Comparison of ENCODE assay signal across 29 cellular contexts in the genomic region with DNA sequence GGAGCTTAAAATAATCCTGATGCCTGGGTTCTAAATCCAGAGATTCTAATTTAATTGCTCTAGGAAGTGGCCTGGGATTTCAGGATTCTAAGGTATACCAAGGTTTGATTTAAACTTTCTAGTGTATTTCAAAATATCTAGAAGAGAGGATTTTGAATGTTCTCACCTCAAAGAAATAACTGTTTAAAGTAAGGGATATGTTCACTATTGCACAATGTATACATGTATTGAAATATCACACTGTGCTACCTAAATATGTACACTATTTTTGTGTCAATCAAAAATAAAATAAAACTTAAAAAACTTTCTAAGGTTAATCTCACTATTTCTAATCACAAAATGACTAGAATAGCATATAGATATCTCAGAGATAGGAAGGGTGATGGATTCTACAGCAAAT. TPM values are rescaled to one million over a fixed set of nuclear protein-coding genes. Genes with fewer than 3 reads are reported as not detected.
DNase-seq lines count a peak whose midpoint lies in the region; ATAC-seq, FAIRE-seq and TF ChIP-seq lines count a peak whose summit lies in the region.
"Had no signal": no experiment of that assay in that cellular context is flagged by ENCODE, and none has a peak within 500 bp of the region (broad histone marks: within the 10 kb centered on the region; RNA-seq: fewer than 3 reads in every experiment).

No MANE protein-coding gene starts in this region.

- H3K27me3 ChIP-seq in OCI-LY3 (ENCODE audit: low read depth, low read length) = peaks cover 7% of the 10 kb centered on the region
- no peaks in the 10 kb centered on the region for H3K27me3 ChIP-seq in astrocyte (ENCODE audit: insufficient read depth, low read length)
- H3K27me3 ChIP-seq in mesendoderm (ENCODE audit: insufficient read depth, low read length, poor library complexity) = no peaks in the 10 kb centered on the region

- DNase-seq in activated CD8-positive, alpha-beta memory T cell treated with anti-CD3 and anti-CD28 coated beads, Interleukin-2, amount 10 ng/mL, durations not matched to agents 7 days and 5 days = no peak
- no peak for DNase-seq in activated CD8-positive, alpha-beta memory T cell treated with anti-CD3 and anti-CD28 coated beads, Interleukin-2, amount 50 U/mL, for 48 hours
- DNase-seq in astrocyte (ENCODE audit: low read depth) (no peak), mesendoderm (no peak), NCI-H146 treated with DMSO at 0.1 percent for 48 hours (lab: John Stamatoyannopoulos, UW; ENCODE audit: unreplicated experiment) (no peak), SW480 (ENCODE audit: low spot score) (no peak)
- DNase-seq: CD8-positive, alpha-beta T cell; DMS 273 treated with DMSO at 0.1 percent for 48 hours; DMS79; EL; GDM1; H9; NCI-H1092; NCI-H1417 treated with DMSO at 0.1 percent for 48 hours; NCI-H187; NCI-H2081 treated with DMSO at 0.1 percent for 48 hours; NCI-H446; NCI-H524 treated with DMSO at 0.1 percent for 48 hours; NCI-H774; RPMI8226; SHP77 had no signal

- H2AK5ac ChIP-seq in mesendoderm (ENCODE audit: low read length) = no peak overlapping the region

- FAIRE-seq in astrocyte (lab: Jason Lieb, UNC) = no peak
- FAIRE-seq: A204.1, GM12878 had no signal

- H3K79me1 ChIP-seq in mesendoderm (ENCODE audit: low read length) = no peaks in the 10 kb centered on the region

- H3K27ac Mint-ChIP-seq in activated CD8-positive, alpha-beta memory T cell treated with anti-CD3 and anti-CD28 coated beads, Interleukin-2, amount 10 ng/mL, durations not matched to agents 7 days and 5 days = peak overlapping the region; percentile 16
- peak overlapping the region; percentile 98 for H3K27ac Mint-ChIP-seq in astrocyte (ENCODE audit: unreplicated experiment)
- H3K27ac Mint-ChIP-seq: GM23338, H9, IgD-negative memory B cell had no signal

- H3K27me3 Mint-ChIP-seq in activated CD8-positive, alpha-beta memory T cell treated with anti-CD3 and anti-CD28 coated beads, Interleukin-2, amount 10 ng/mL, durations not matched to agents 7 days and 5 days = no peaks in the 10 kb centered on the region
- H3K27me3 Mint-ChIP-seq in astrocyte (ENCODE audit: low read depth, unreplicated experiment) = no peaks in the 10 kb centered on the region

- H3K4me2 ChIP-seq in OCI-LY3 (ENCODE audit: low read length) (peak overlapping the region; percentile 92; the same call in 1 of the 2 replicates), astrocyte (ENCODE audit: low read length) (no peak overlapping the region), mesendoderm (ENCODE audit: low read length) (no peak overlapping the region)
- H3K4me2 ChIP-seq: GM23338 had no signal

- TF ChIP-seq CTCF in OCI-LY3 (IDR thresholded peaks at IDR 0.05; ENCODE audit: low read depth, low read length) (no peak), astrocyte (IDR thresholded peaks at IDR 0.05; ENCODE audit: insufficient read depth, low read depth, low read length) (no peak)

- peaks cover 40% of the 10 kb centered on the region for H3K4me1 Mint-ChIP-seq in activated CD8-positive, alpha-beta memory T cell treated with anti-CD3 and anti-CD28 coated beads, Interleukin-2, amount 10 ng/mL, durations not matched to agents 7 days and 5 days
- H3K4me1 Mint-ChIP-seq in astrocyte (ENCODE audit: low read depth, unreplicated experiment) = peaks cover 32% of the 10 kb centered on the region

- H3K79me2 ChIP-seq in OCI-LY3 (ENCODE audit: low read length) = no peaks in the 10 kb centered on the region
- H3K79me2 ChIP-seq in astrocyte (ENCODE audit: insufficient read depth, low read length) = no peaks in the 10 kb centered on the region
- H3K79me2 ChIP-seq in mesendoderm (ENCODE audit: control insufficient read depth, insufficient read depth, low read length) = no peaks in the 10 kb centered on the region

- peak overlapping the region; percentile 65 for H2BK15ac ChIP-seq in mesendoderm (replicated peaks; ENCODE audit: low read depth)

- CTCF ChIA-PET in activated CD8-positive, alpha-beta memory T cell treated with anti-CD3 and anti-CD28 coated beads, Interleukin-2, amount 10 ng/mL, durations not matched to agents 7 days and 5 days (lab: Charles Lee) = interaction anchor here (1.7 to 2.2 kb wide), 2 partner anchors 10 to 11 kb away, joined by 8 to 10 read pairs; no protein-coding TSS in a partner anchor

- H3K4me3 Mint-ChIP-seq in activated CD8-positive, alpha-beta memory T cell treated with anti-CD3 and anti-CD28 coated beads, Interleukin-2, amount 10 ng/mL, durations not matched to agents 7 days and 5 days = no peak overlapping the region
- no peak overlapping the region for H3K4me3 Mint-ChIP-seq in astrocyte (ENCODE audit: unreplicated experiment)
- H3K4me3 Mint-ChIP-seq: CD8-positive, alpha-beta T cell; GM23338; H9; IgD-negative memory B cell had no signal

- H4K5ac ChIP-seq in mesendoderm (ENCODE audit: low read length) = no peak overlapping the region

- H3K4me1 ChIP-seq in OCI-LY3 (ENCODE audit: low read length) = peaks cover 63% of the 10 kb centered on the region
- H3K4me1 ChIP-seq in astrocyte (ENCODE audit: insufficient read depth, low read length) = peaks cover 42% of the 10 kb centered on the region
- H3K4me1 ChIP-seq in mesendoderm (ENCODE audit: control insufficient read depth, low read depth, low read length) = peaks cover 17% of the 10 kb centered on the region

- no peak overlapping the region for H3K56ac ChIP-seq in mesendoderm (ENCODE audit: low read length)

- H3K27ac ChIP-seq in OCI-LY3 (ENCODE audit: low read length) (peak overlapping the region; percentile 96; the same call in 1 of the 2 replicates), astrocyte (ENCODE audit: low read depth, low read length) (no peak overlapping the region), mesendoderm (ENCODE audit: low read depth, low read length) (no peak overlapping the region)
- H3K27ac ChIP-seq: C4-2B had no signal

- no peak overlapping the region for H2BK120ac ChIP-seq in mesendoderm (ENCODE audit: low read depth, low read length)

- H4K8ac ChIP-seq in mesendoderm (ENCODE audit: low read depth, low read length) = no peak overlapping the region

- H3K9ac ChIP-seq in OCI-LY3 (ENCODE audit: low read length) = 0 out of 2 replicates have a peak overlapping the region, but pooled peaks have one; percentile 86
- no peak overlapping the region for H3K9ac ChIP-seq in astrocyte (ENCODE audit: low read length)
- H3K9ac ChIP-seq in mesendoderm (ENCODE audit: low read length) = no peak overlapping the region

- no peak overlapping the region for H2BK5ac ChIP-seq in mesendoderm (ENCODE audit: low read length)

- H2AFZ ChIP-seq in OCI-LY3 (ENCODE audit: low read depth, low read length) = no peak overlapping the region
- H2AFZ ChIP-seq in astrocyte (ENCODE audit: low read depth, low read length) = no peak overlapping the region
- H2AFZ ChIP-seq: GM23338 had no signal

- H4K20me1 ChIP-seq in OCI-LY3 (ENCODE audit: insufficient read depth, low read length) (no peaks in the 10 kb centered on the region), astrocyte (ENCODE audit: insufficient read depth, low read length) (no peaks in the 10 kb centered on the region)

- no peak overlapping the region for H3K18ac ChIP-seq in mesendoderm (ENCODE audit: low read length)

- H3K36me3 ChIP-seq in OCI-LY3 (replicated peaks; ENCODE audit: low read depth, low read length) (no peaks in the 10 kb centered on the region), astrocyte (ENCODE audit: insufficient read depth, low read length) (no peaks in the 10 kb centered on the region), mesendoderm (ENCODE audit: control insufficient read depth, insufficient read depth, low read length) (no peaks in the 10 kb centered on the region)

- H3K9me3 Mint-ChIP-seq in activated CD8-positive, alpha-beta memory T cell treated with anti-CD3 and anti-CD28 coated beads, Interleukin-2, amount 10 ng/mL, durations not matched to agents 7 days and 5 days (ENCODE audit: low read depth) = peaks cover 2% of the 10 kb centered on the region
- H3K9me3 Mint-ChIP-seq in astrocyte (ENCODE audit: unreplicated experiment) = peaks cover 3% of the 10 kb centered on the region
- H3K9me3 Mint-ChIP-seq: GM23338, H9 had no signal

- no peak overlapping the region for H3K4ac ChIP-seq in mesendoderm (ENCODE audit: low read depth, low read length)

- no peak overlapping the region for H3K4me3 ChIP-seq in OCI-LY3 (ENCODE audit: low read length)
- H3K4me3 ChIP-seq in astrocyte (ENCODE audit: insufficient read depth, low read depth, low read length) = no peak overlapping the region
- H3K4me3 ChIP-seq in mesendoderm (ENCODE audit: low read length) = no peak overlapping the region
- H3K4me3 ChIP-seq: GM12878, GM23338 had no signal

- H3K9me3 ChIP-seq in OCI-LY3 (ENCODE audit: insufficient read depth, low read length) = no peaks in the 10 kb centered on the region
- no peaks in the 10 kb centered on the region for H3K9me3 ChIP-seq in astrocyte (ENCODE audit: insufficient read depth, low read depth, low read length)

- no peak for ATAC-seq in activated CD8-positive, alpha-beta memory T cell treated with anti-CD3 and anti-CD28 coated beads, Interleukin-2, amount 10 ng/mL, durations not matched to agents 7 days and 5 days
- ATAC-seq in HG02885 (IDR thresholded peaks at IDR 0.05; ENCODE audit: poor library complexity, unreplicated experiment) = no peak
- ATAC-seq: CD8-positive, alpha-beta T cell; GM12878; GM23338 had no signal

- H3K36me3 Mint-ChIP-seq in activated CD8-positive, alpha-beta memory T cell treated with anti-CD3 and anti-CD28 coated beads, Interleukin-2, amount 10 ng/mL, durations not matched to agents 7 days and 5 days = peaks cover 44% of the 10 kb centered on the region
- no peaks in the 10 kb centered on the region for H3K36me3 Mint-ChIP-seq in astrocyte (ENCODE audit: low read depth, unreplicated experiment)
- H3K36me3 Mint-ChIP-seq: IgD-negative memory B cell had no signal

- H3K23ac ChIP-seq in mesendoderm (ENCODE audit: low read length) = no peak overlapping the region

RNA-seq across cellular contexts. Expression of a gene that starts 34.0 kb away (rescaled TPM):
- total RNA-seq in activated CD8-positive, alpha-beta memory T cell treated with anti-CD3 and anti-CD28 coated beads, Interleukin-2, amount 10 ng/mL, durations not matched to agents 7 days and 5 days = 10 to 100 TPM; 30.3 to 34.5 TPM
- not detected in 2 replicates for total RNA-seq in astrocyte
- not detected for polyA plus RNA-seq in mesendoderm (2013, experiment 1 of 2)
- polyA plus RNA-seq in mesendoderm (2013, experiment 2 of 2) = not detected
- total RNA-seq: GM23338, H9, SK-MEL-5 had no signal
- polyA plus RNA-seq: GM23338 had no signal

Comparison
In these comparisons a context has a peak if more than half of its experiments do, and no peak if none do; other contexts are left out.
1. RNA of a gene that starts 34.0 kb away (total RNA-seq): 30.3 to 34.5 TPM in activated CD8-positive, alpha-beta memory T cell treated with anti-CD3 and anti-CD28 coated beads, Interleukin-2, amount 10 ng/mL, durations not matched to agents 7 days and 5 days; not detected in astrocyte; every median in the first group is over 10 times any median in the second.